21 cellular contexts compared by ENCODE assay signal in genomic region chr7:149283321-149283720, GRCh38. TPM values are rescaled to one million over a fixed set of nuclear protein-coding genes. Genes with fewer than 3 reads are reported as not detected.
DNase-seq lines count a peak whose midpoint lies in the region; ATAC-seq, FAIRE-seq and TF ChIP-seq lines count a peak whose summit lies in the region.
"Had no signal": no experiment of that assay in that cellular context is flagged by ENCODE, and none has a peak within 500 bp of the region (broad histone marks: within the 10 kb centered on the region; RNA-seq: fewer than 3 reads in every experiment).

No MANE protein-coding gene starts in this region.

- POLR2A ChIA-PET in activated CD4-positive, alpha-beta T cell treated with anti-CD3 and anti-CD28 coated beads for 36 hours (lab: Charles Lee), result no interaction called here

- no peak for ATAC-seq in activated CD4-positive, alpha-beta T cell treated with anti-CD3 and anti-CD28 coated beads for 36 hours
- ATAC-seq in CD4-positive, CD25-positive, alpha-beta regulatory T cell (ENCODE audit: low read depth in 2 of 2), result no peak
- ATAC-seq: K562 had no signal

- peaks cover 32% of the 10 kb centered on the region for H3K4me1 Mint-ChIP-seq in activated CD4-positive, alpha-beta T cell treated with anti-CD3 and anti-CD28 coated beads, Interleukin-2, amount 10 ng/mL, durations not matched to agents 24 days and 14 days
- peaks cover 38% of the 10 kb centered on the region for H3K4me1 Mint-ChIP-seq in activated CD4-positive, alpha-beta T cell treated with anti-CD3 and anti-CD28 coated beads for 36 hours
- peaks cover 8 to 55% (median 32%) of the 10 kb centered on the region in 4 donors for H3K4me1 Mint-ChIP-seq in CD4-positive, CD25-positive, alpha-beta regulatory T cell
- H3K4me1 Mint-ChIP-seq in endothelial cell (ENCODE audit: unreplicated experiment), result peaks cover 25% of the 10 kb centered on the region

- H3K4me3 Mint-ChIP-seq in activated CD4-positive, alpha-beta T cell treated with anti-CD3 and anti-CD28 coated beads, Interleukin-2, amount 10 ng/mL, durations not matched to agents 24 days and 14 days, result no peak overlapping the region
- H3K4me3 Mint-ChIP-seq in activated CD4-positive, alpha-beta T cell treated with anti-CD3 and anti-CD28 coated beads for 36 hours, result no peak overlapping the region
- no peak overlapping the region for H3K4me3 Mint-ChIP-seq in CD4-positive, CD25-positive, alpha-beta regulatory T cell
- no peak overlapping the region for H3K4me3 Mint-ChIP-seq in endothelial cell (ENCODE audit: unreplicated experiment)

- no peaks in the 10 kb centered on the region for H3K9me2 ChIP-seq in MM.1S (replicated peaks; ENCODE audit: insufficient read depth, low read length)
- H3K9me2 ChIP-seq: SK-N-SH had no signal

- 0 out of 2 replicates have a peak, but pooled peaks cover 5% of the 10 kb centered on the region for H3K79me2 ChIP-seq in MM.1S (ENCODE audit: low read length)

- H3K27me3 ChIP-seq in CD4-positive, CD25-positive, alpha-beta regulatory T cell (ENCODE audit: control insufficient read depth, insufficient read depth, low read length), result no peaks in the 10 kb centered on the region
- H3K27me3 ChIP-seq in MM.1S (replicated peaks; ENCODE audit: insufficient read depth, low read length), result no peaks in the 10 kb centered on the region
- H3K27me3 ChIP-seq: Peyer's patch had no signal

- peaks cover 17% of the 10 kb centered on the region for H3F3A ChIP-seq in MM.1S (ENCODE audit: insufficient read depth, low read length)

- no peak for TF ChIP-seq CTCF in MM.1S (IDR thresholded peaks at IDR 0.05; ENCODE audit: low read length)
- no peak for TF ChIP-seq CTCF in coronary artery (IDR thresholded peaks at IDR 0.05)
- TF ChIP-seq CTCF in endothelial cell (IDR thresholded peaks at IDR 0.05; ENCODE audit: unreplicated experiment), result no peak

- H3K9me3 ChIP-seq in CD4-positive, CD25-positive, alpha-beta regulatory T cell (ENCODE audit: control insufficient read depth in 2 of 2, low read length in 2 of 2), result no peaks in the 10 kb centered on the region
- no peaks in the 10 kb centered on the region for H3K9me3 ChIP-seq in MM.1S (replicated peaks; ENCODE audit: insufficient read depth, low read length)
- H3K9me3 ChIP-seq: HAP-1, Peyer's patch, SK-N-SH had no signal

- H2AFZ ChIP-seq in MM.1S (ENCODE audit: low read length), result peak overlapping the region; percentile 77; the same call in 1 of the 2 replicates

- H3K4me2 ChIP-seq in MM.1S (ENCODE audit: low read depth, low read length), result peak overlapping the region; percentile 80; the same call in 1 of the 2 replicates
- H3K4me2 ChIP-seq: SK-N-SH had no signal

- H3K9me3 Mint-ChIP-seq in activated CD4-positive, alpha-beta T cell treated with anti-CD3 and anti-CD28 coated beads, Interleukin-2, amount 10 ng/mL, durations not matched to agents 24 days and 14 days, result no peaks in the 10 kb centered on the region
- no peaks in the 10 kb centered on the region for H3K9me3 Mint-ChIP-seq in activated CD4-positive, alpha-beta T cell treated with anti-CD3 and anti-CD28 coated beads for 36 hours (ENCODE audit: low read depth)
- no peaks in the 10 kb centered on the region for H3K9me3 Mint-ChIP-seq in CD4-positive, CD25-positive, alpha-beta regulatory T cell
- no peaks in the 10 kb centered on the region for H3K9me3 Mint-ChIP-seq in endothelial cell (ENCODE audit: unreplicated experiment)

- no peaks in the 10 kb centered on the region for H4K20me1 ChIP-seq in MM.1S (ENCODE audit: insufficient read depth, low read length)

- H3K4me1 ChIP-seq in CD4-positive, CD25-positive, alpha-beta regulatory T cell (ENCODE audit: control insufficient read depth, insufficient read depth, low read length, poor library complexity, severe bottlenecking), result peaks cover 34% of the 10 kb centered on the region
- peaks cover 23% of the 10 kb centered on the region for H3K4me1 ChIP-seq in MM.1S (ENCODE audit: low read length)

- no peaks in the 10 kb centered on the region for H3K27me3 Mint-ChIP-seq in activated CD4-positive, alpha-beta T cell treated with anti-CD3 and anti-CD28 coated beads, Interleukin-2, amount 10 ng/mL, durations not matched to agents 24 days and 14 days
- no peaks in the 10 kb centered on the region for H3K27me3 Mint-ChIP-seq in activated CD4-positive, alpha-beta T cell treated with anti-CD3 and anti-CD28 coated beads for 36 hours
- H3K27me3 Mint-ChIP-seq in CD4-positive, CD25-positive, alpha-beta regulatory T cell, result no peaks in the 10 kb centered on the region
- peaks cover 27% of the 10 kb centered on the region for H3K27me3 Mint-ChIP-seq in endothelial cell (ENCODE audit: unreplicated experiment)

- peaks cover 32% of the 10 kb centered on the region for H3K36me3 Mint-ChIP-seq in activated CD4-positive, alpha-beta T cell treated with anti-CD3 and anti-CD28 coated beads, Interleukin-2, amount 10 ng/mL, durations not matched to agents 24 days and 14 days (ENCODE audit: low read depth)
- peaks cover 21% of the 10 kb centered on the region for H3K36me3 Mint-ChIP-seq in activated CD4-positive, alpha-beta T cell treated with anti-CD3 and anti-CD28 coated beads for 36 hours (ENCODE audit: low read depth)
- peaks cover 26% of the 10 kb centered on the region for H3K36me3 Mint-ChIP-seq in CD4-positive, CD25-positive, alpha-beta regulatory T cell
- H3K36me3 Mint-ChIP-seq in endothelial cell (ENCODE audit: low read depth, unreplicated experiment), result peaks cover 18% of the 10 kb centered on the region

- peak; percentile 58 for DNase-seq in activated CD4-positive, alpha-beta T cell treated with anti-CD3 and anti-CD28 coated beads, Interleukin-2, amount 10 ng/mL, durations not matched to agents 24 days and 14 days
- DNase-seq in activated CD4-positive, alpha-beta T cell treated with anti-CD3 and anti-CD28 coated beads for 36 hours, result no peak
- DNase-seq in CD4-positive, CD25-positive, alpha-beta regulatory T cell, result no peak
- DNase-seq in MM.1S, result no peak
- DNase-seq in coronary artery (ENCODE audit: low spot score), result peak; percentile 71
- DNase-seq in DMS 273 (lab: John Stamatoyannopoulos, UW; ENCODE audit: unreplicated experiment), result no peak
- DNase-seq in HTR-8/SVneo (ENCODE audit: insufficient read length, low spot score), result no peak
- DNase-seq in endothelial cell (ENCODE audit: low spot score), result no peak
- DNase-seq: 8988T, DMS153, NCI-H1105 treated with DMSO at 0.1 percent for 48 hours, NCI-H1694 treated with DMSO at 0.1 percent for 48 hours, NCI-H2107, NCI-H2227 treated with DMSO at 0.1 percent for 48 hours, NCI-H524, SHP77, SK-N-SH had no signal

- peak overlapping the region; percentile 14; the same call in 1 of the 2 replicates for H3K9ac ChIP-seq in MM.1S (ENCODE audit: low read length)
- H3K9ac ChIP-seq: SK-N-SH had no signal

- no peak overlapping the region for H3K27ac Mint-ChIP-seq in activated CD4-positive, alpha-beta T cell treated with anti-CD3 and anti-CD28 coated beads, Interleukin-2, amount 10 ng/mL, durations not matched to agents 24 days and 14 days
- H3K27ac Mint-ChIP-seq in activated CD4-positive, alpha-beta T cell treated with anti-CD3 and anti-CD28 coated beads for 36 hours, result no peak overlapping the region
- peak overlapping the region in 2 of 3 donors; percentile 90 to 92 for H3K27ac Mint-ChIP-seq in CD4-positive, CD25-positive, alpha-beta regulatory T cell
- H3K27ac Mint-ChIP-seq in endothelial cell (ENCODE audit: unreplicated experiment), result no peak overlapping the region

- peak overlapping the region; percentile 78 for H3K27ac ChIP-seq in CD4-positive, CD25-positive, alpha-beta regulatory T cell (ENCODE audit: insufficient read depth, low read length, poor library complexity, severe bottlenecking)
- H3K27ac ChIP-seq in MM.1S (ENCODE audit: low read length) (peak overlapping the region; percentile 87; the same call in 1 of the 2 replicates), coronary artery (no peak overlapping the region)
- H3K27ac ChIP-seq: Peyer's patch had no signal

- intact Hi-C loops in activated CD4-positive, alpha-beta T cell treated with anti-CD3 and anti-CD28 coated beads, Interleukin-2, amount 10 ng/mL, durations not matched to agents 24 days and 14 days (cut with micrococcal nuclease), result loop anchor here (10.0 kb wide), 1 partner anchor 341 kb away; no protein-coding TSS in a partner anchor
- intact Hi-C loops in activated CD4-positive, alpha-beta T cell treated with anti-CD3 and anti-CD28 coated beads for 36 hours (cut with DNase I, micrococcal nuclease), result no loop called here

- CTCF ChIA-PET in activated CD4-positive, alpha-beta T cell treated with anti-CD3 and anti-CD28 coated beads for 36 hours (lab: Charles Lee), result interaction anchor here (0.5 to 1.5 kb wide), 3 partner anchors 22 to 140 kb away, joined by 4 to 5 read pairs (median 4); no protein-coding TSS in a partner anchor

- FAIRE-seq in HTR-8/SVneo (lab: Jason Lieb, UNC), result no peak
- FAIRE-seq: GM19239, K562 had no signal

- peaks cover 13% of the 10 kb centered on the region for H3K36me3 ChIP-seq in CD4-positive, CD25-positive, alpha-beta regulatory T cell (ENCODE audit: control insufficient read depth, insufficient read depth, low read length)
- H3K36me3 ChIP-seq in MM.1S (replicated peaks; ENCODE audit: insufficient read depth, low read length), result no peaks in the 10 kb centered on the region
- H3K36me3 ChIP-seq: HAP-1 had no signal

- H3K4me3 ChIP-seq in CD4-positive, CD25-positive, alpha-beta regulatory T cell (ENCODE audit: low read depth, low read length), result no peak overlapping the region
- H3K4me3 ChIP-seq in MM.1S (ENCODE audit: low read length) (no peak overlapping the region), coronary artery (no peak overlapping the region)
- H3K4me3 ChIP-seq: HAP-1, K562, Peyer's patch had no signal

RNA-seq across cellular contexts. Expression of gene ZNF783, which starts 21.3 kb away (rescaled TPM):
- total RNA-seq in activated CD4-positive, alpha-beta T cell treated with anti-CD3 and anti-CD28 coated beads, Interleukin-2, amount 10 ng/mL, durations not matched to agents 24 days and 14 days, result 27.2 and 27.4 TPM in 2 replicates
- 10 to 100 TPM; 14.5 to 15.4 TPM for total RNA-seq in activated CD4-positive, alpha-beta T cell treated with anti-CD3 and anti-CD28 coated beads for 36 hours
- 30.2 TPM for total RNA-seq in CD4-positive, CD25-positive, alpha-beta regulatory T cell
- 1 to 10 TPM; 2.7 to 5.3 (median 4.7) TPM for polyA plus RNA-seq in CD4-positive, CD25-positive, alpha-beta regulatory T cell
- total RNA-seq in endothelial cell (ENCODE audit: unreplicated experiment), result 15.3 TPM

RNA-seq across cellular contexts. Expression of gene ZNF212, which starts 43.9 kb away (rescaled TPM):
- 18.0 and 18.7 TPM in 2 replicates for total RNA-seq in activated CD4-positive, alpha-beta T cell treated with anti-CD3 and anti-CD28 coated beads, Interleukin-2, amount 10 ng/mL, durations not matched to agents 24 days and 14 days
- 10 to 100 TPM in 1 of 2 experiments, 1 to 10 TPM in 1; 9.9 to 15.9 TPM for total RNA-seq in activated CD4-positive, alpha-beta T cell treated with anti-CD3 and anti-CD28 coated beads for 36 hours
- 14.2 TPM for total RNA-seq in CD4-positive, CD25-positive, alpha-beta regulatory T cell
- 10 to 100 TPM in 1 of 4 donors, 1 to 10 TPM in 3; 3.3 to 12.6 (median 6.4) TPM for polyA plus RNA-seq in CD4-positive, CD25-positive, alpha-beta regulatory T cell
- 12.8 TPM for total RNA-seq in endothelial cell (ENCODE audit: unreplicated experiment)

Comparison
In these comparisons a context has a peak if more than half of its experiments do, and no peak if none do; other contexts are left out.
1. DNase-seq: peak in activated CD4-positive, alpha-beta T cell treated with anti-CD3 and anti-CD28 coated beads, Interleukin-2, amount 10 ng/mL, durations not matched to agents 24 days and 14 days (single experiment) and coronary artery (single experiment); none in activated CD4-positive, alpha-beta T cell treated with anti-CD3 and anti-CD28 coated beads for 36 hours (single experiment), CD4-positive, CD25-positive, alpha-beta regulatory T cell (0 of 3), MM.1S (single experiment), DMS 273 (single experiment), HTR-8/SVneo (single experiment) and endothelial cell (single experiment).
2. H3K27ac Mint-ChIP-seq: peak in CD4-positive, CD25-positive, alpha-beta regulatory T cell (2 of 3); none in activated CD4-positive, alpha-beta T cell treated with anti-CD3 and anti-CD28 coated beads, Interleukin-2, amount 10 ng/mL, durations not matched to agents 24 days and 14 days (single experiment), activated CD4-positive, alpha-beta T cell treated with anti-CD3 and anti-CD28 coated beads for 36 hours (single experiment) and endothelial cell (single experiment).
3. H3K27ac ChIP-seq: peak in CD4-positive, CD25-positive, alpha-beta regulatory T cell (single experiment) and MM.1S (single experiment); none in coronary artery (0 of 2).